ENCODE assay signal across 10 cellular contexts in genomic region chr15:50883903-50884302, GRCh38. TPM values are rescaled to one million over a fixed set of nuclear protein-coding genes. Genes with fewer than 3 reads are reported as not detected.
DNase-seq lines count a peak whose midpoint lies in the region; ATAC-seq and TF ChIP-seq lines count a peak whose summit lies in the region.
"Had no signal": no experiment of that assay in that cellular context is flagged by ENCODE, and none has a peak within 500 bp of the region (broad histone marks: within the 10 kb centered on the region; RNA-seq: fewer than 3 reads in every experiment).

No MANE protein-coding gene starts in this region.

- no peak for TF ChIP-seq POLR2A in ovary (IDR thresholded peaks at IDR 0.05)

- H3K79me2 ChIP-seq in DOHH2 (ENCODE audit: control insufficient read depth, low read length): no peaks in the 10 kb centered on the region

- DNase-seq in LHCN-M2 (ENCODE audit: low read depth) (peak; percentile 88), NCI-H345 (lab: John Stamatoyannopoulos, UW) (no peak), ovary (no peak), GOT3 (lab: John Stamatoyannopoulos, UW) (no peak)
- peak; percentile 53 for DNase-seq in activated naive CD8-positive, alpha-beta T cell treated with anti-CD3 and anti-CD28 coated beads for 36 hours
- DNase-seq: NCI-H1417 treated with DMSO at 0.1 percent for 48 hours had no signal

- H3K4me1 ChIP-seq in DOHH2 (ENCODE audit: control insufficient read depth, low read length) (peaks cover 52% of the 10 kb centered on the region), neutrophil (ENCODE audit: control insufficient read depth in 1 of 2, insufficient read depth in 1 of 2, low read depth in 1 of 2, low read length in 1 of 2) (peaks cover 40 to 43% of the 10 kb centered on the region in 2 experiments), ovary (ENCODE audit: insufficient read depth) (peaks cover 2% of the 10 kb centered on the region)

- H3K9me3 Mint-ChIP-seq in activated naive CD8-positive, alpha-beta T cell treated with anti-CD3 and anti-CD28 coated beads for 36 hours: peaks cover 4% of the 10 kb centered on the region

- no peaks in the 10 kb centered on the region for H3K27me3 Mint-ChIP-seq in activated naive CD8-positive, alpha-beta T cell treated with anti-CD3 and anti-CD28 coated beads for 36 hours

- no peaks in the 10 kb centered on the region for H4K20me1 ChIP-seq in DOHH2 (ENCODE audit: control insufficient read depth, insufficient read depth, low read depth, low read length)

- H3K27me3 ChIP-seq in DOHH2 (ENCODE audit: control insufficient read depth, low read length) (no peaks in the 10 kb centered on the region), neutrophil (no peaks in the 10 kb centered on the region), ovary (no peaks in the 10 kb centered on the region)

- no peaks in the 10 kb centered on the region for H3K9me2 ChIP-seq in DOHH2 (replicated peaks; ENCODE audit: control insufficient read depth, low read length)

- H3K27ac ChIP-seq in DOHH2 (ENCODE audit: low read depth, low read length) (no peak overlapping the region), neutrophil (peak overlapping the region; percentile 35), ovary (no peak overlapping the region)

- H3K36me3 Mint-ChIP-seq in activated naive CD8-positive, alpha-beta T cell treated with anti-CD3 and anti-CD28 coated beads for 36 hours: peaks cover 15% of the 10 kb centered on the region

- H3K27ac Mint-ChIP-seq in activated naive CD8-positive, alpha-beta T cell treated with anti-CD3 and anti-CD28 coated beads for 36 hours: peak overlapping the region; percentile 92

- ATAC-seq in GM19452 (IDR thresholded peaks at IDR 0.05; ENCODE audit: unreplicated experiment): no peak

- no peaks in the 10 kb centered on the region for H3K9me3 ChIP-seq in DOHH2 (ENCODE audit: control insufficient read depth, insufficient read depth, low read length)
- no peaks in the 10 kb centered on the region for H3K9me3 ChIP-seq in neutrophil
- no peaks in the 10 kb centered on the region for H3K9me3 ChIP-seq in ovary

- peak overlapping the region; percentile 45 for H3K4me2 ChIP-seq in DOHH2 (ENCODE audit: low read length)

- H3K4me3 ChIP-seq in DOHH2 (ENCODE audit: low read length) (peak overlapping the region; percentile 12), neutrophil (ENCODE audit: low read depth in 1 of 2, low read length in 1 of 2) (no peak overlapping the region), ovary (no peak overlapping the region)
- H3K4me3 ChIP-seq: skin epidermis had no signal

- TF ChIP-seq CTCF in DOHH2 (IDR thresholded peaks at IDR 0.05; ENCODE audit: low read depth, low read length, poor library complexity, severe bottlenecking) (no peak), neutrophil (IDR thresholded peaks at IDR 0.05) (no peak), ovary (IDR thresholded peaks at IDR 0.05) (no peak)

- no peak for TF ChIP-seq EP300 in ovary (IDR thresholded peaks at IDR 0.05)

- intact Hi-C loops in ovary (cut with DNase I): no loop called here

- no peaks in the 10 kb centered on the region for H3K36me3 ChIP-seq in DOHH2 (ENCODE audit: control insufficient read depth, low read length)
- H3K36me3 ChIP-seq in neutrophil: no peaks in the 10 kb centered on the region
- no peaks in the 10 kb centered on the region for H3K36me3 ChIP-seq in ovary

- WGBS in ovary, 3 donors: 58 to 70% (median 64%) methylated on average over 2 of the region's 2 CpGs

- peak overlapping the region; percentile 6 for H3K4me3 Mint-ChIP-seq in activated naive CD8-positive, alpha-beta T cell treated with anti-CD3 and anti-CD28 coated beads for 36 hours

- peaks cover 6% of the 10 kb centered on the region; the same call in 1 of the 2 replicates for H3F3A ChIP-seq in DOHH2 (ENCODE audit: control insufficient read depth, insufficient read depth)

- H3K4me1 Mint-ChIP-seq in activated naive CD8-positive, alpha-beta T cell treated with anti-CD3 and anti-CD28 coated beads for 36 hours: peaks cover 80% of the 10 kb centered on the region

RNA-seq across cellular contexts. Expression of gene AP4E1, which starts 24.6 kb away (rescaled TPM):
- 14.6 and 17.2 TPM in 2 replicates for total RNA-seq in LHCN-M2 (2014; rRNA removed)
- polyA plus RNA-seq in LHCN-M2 (2012): 3.7 TPM
- 10 to 100 TPM; 20.7 to 20.9 TPM for total RNA-seq in activated naive CD8-positive, alpha-beta T cell treated with anti-CD3 and anti-CD28 coated beads for 36 hours
- 10 to 100 TPM in 3 of 7 donors, 1 to 10 TPM in 4; 3.7 to 12.7 (median 8.6) TPM for total RNA-seq in ovary
- polyA plus RNA-seq in ovary: 1 to 10 TPM; 3.1 to 4.7 TPM

Comparison
In these comparisons a context has a peak if more than half of its experiments do, and no peak if none do; other contexts are left out.
1. DNase-seq: peak in LHCN-M2 (single experiment) and activated naive CD8-positive, alpha-beta T cell treated with anti-CD3 and anti-CD28 coated beads for 36 hours (single experiment); none in NCI-H345 (single experiment), ovary (0 of 5) and GOT3 (single experiment).